In the genomic region with DNA sequence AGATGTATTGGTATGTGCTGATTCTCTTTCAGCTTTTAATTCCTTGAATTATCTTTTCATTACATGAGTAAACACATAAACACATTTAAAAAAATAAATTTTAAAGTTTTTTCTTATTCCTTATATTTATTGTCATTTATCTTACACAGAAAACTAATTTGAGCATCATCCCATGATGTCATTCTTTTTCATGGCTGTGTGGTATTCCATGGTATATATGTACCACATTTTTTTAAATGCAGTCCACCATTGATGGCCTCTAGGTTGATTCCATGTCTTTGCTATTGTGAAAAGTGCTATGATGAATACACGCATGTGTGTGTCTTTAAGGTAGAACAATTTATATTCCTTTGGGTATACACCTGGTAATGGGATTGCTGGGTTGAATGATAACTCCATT, we compare ENCODE assay signal across 39 cellular contexts. TPM values are rescaled to one million over a fixed set of nuclear protein-coding genes. Genes with fewer than 3 reads are reported as not detected.
"Had no signal": no experiment of that assay in that cellular context is flagged by ENCODE, and none has a peak within 500 bp of the region (broad histone marks: within the 10 kb centered on the region; RNA-seq: fewer than 3 reads in every experiment).

No MANE protein-coding gene starts in this region.

- H3K4me3 ChIP-seq: MG63 had no signal

- H3K36me3 ChIP-seq: MG63 had no signal

- H3K4me2 ChIP-seq: KMS-11 had no signal

- H3K9me3 ChIP-seq: MG63 had no signal

- H3K9ac ChIP-seq: KMS-11 had no signal

- H3K27me3 ChIP-seq: MG63 had no signal

- DNase-seq: Karpas-422, Kasumi-1, KG1, MG63, MM.1S, MV-4-11, NCI-H1048, NCI-H1092, NCI-H1092 treated with DMSO at 0.1 percent for 48 hours, NCI-H1105, NCI-H1105 treated with DMSO at 0.1 percent for 48 hours, NCI-H1417, NCI-H1417 treated with DMSO at 0.1 percent for 48 hours, NCI-H1436, NCI-H1436 treated with DMSO at 0.1 percent for 48 hours, NCI-H146, NCI-H1694, NCI-H1694 treated with DMSO at 0.1 percent for 48 hours, NCI-H187, NCI-H187 treated with DMSO at 0.1 percent for 48 hours, NCI-H1930, NCI-H2029, NCI-H2029 treated with DMSO at 0.1 percent for 48 hours, NCI-H2081, NCI-H2081 treated with DMSO at 0.1 percent for 48 hours, NCI-H2107, NCI-H2171, NCI-H2171 treated with DMSO at 0.1 percent for 48 hours, NCI-H2227 treated with DMSO at 0.1 percent for 48 hours, NCI-H226, NCI-H345, NCI-H446, NCI-H446 treated with DMSO at 0.1 percent for 48 hours, NCI-H510A had no signal

- H3K27ac ChIP-seq: KMS-11 had no signal

RNA-seq across cellular contexts. Expression of gene OTOR, which starts 33.3 kb away (rescaled TPM):
- total RNA-seq: LHCN-M2, M059J, MCF 10A, NCI-H460 had no signal
